8 cellular contexts compared by ENCODE assay signal in the genomic region with DNA sequence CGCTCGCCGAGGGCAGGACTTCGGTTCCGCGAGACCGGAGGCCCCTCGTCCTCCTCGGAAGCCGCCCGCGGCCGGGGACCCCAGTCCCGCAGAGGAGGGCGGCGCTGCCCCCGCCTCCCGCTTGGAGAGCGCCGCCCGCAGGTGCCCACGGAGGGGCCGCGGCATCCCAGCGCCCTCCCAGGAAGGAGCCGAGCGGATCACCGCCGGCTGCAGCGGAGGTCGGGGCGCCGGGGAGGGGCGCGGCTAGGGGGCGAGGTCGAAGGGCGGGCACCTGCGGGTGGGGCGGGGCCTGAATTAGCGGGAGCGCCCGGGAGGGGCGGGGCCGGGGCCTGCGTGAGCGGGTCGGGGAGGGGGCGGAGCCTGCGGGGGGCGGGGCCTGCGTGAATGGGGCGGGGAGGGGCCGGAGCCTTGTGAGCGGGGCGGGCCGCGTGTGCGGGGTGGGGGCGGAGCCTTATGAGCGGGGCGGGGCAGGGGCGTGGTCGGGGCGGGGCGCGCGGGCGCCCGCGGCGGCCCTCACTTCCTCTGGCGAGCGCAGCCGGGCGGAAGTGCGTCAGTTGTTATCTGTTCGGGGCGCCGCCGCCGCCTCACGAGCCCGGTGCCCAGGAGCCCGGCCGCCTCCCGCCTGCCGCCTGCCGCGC. TPM values are rescaled to one million over a fixed set of nuclear protein-coding genes. Genes with fewer than 3 reads are reported as not detected.
A peak's percentile ranks its signal among the peaks of the same experiment; 100 is the strongest.
DNase-seq lines count a peak whose midpoint lies in the region; ATAC-seq and TF ChIP-seq lines count a peak whose summit lies in the region.

A gene (plus strand): TSS at position 550 of the 638 bp plus-strand sequence.

- H3K9me3 ChIP-seq in OCI-LY1 (ENCODE audit: low read length) (no peaks in the 10 kb centered on the region), mononuclear cell (ENCODE audit: low read depth, low read length) (no peaks in the 10 kb centered on the region)

- H3F3A ChIP-seq in OCI-LY1 (ENCODE audit: insufficient read depth, low read length), result no peaks in the 10 kb centered on the region

- no peaks in the 10 kb centered on the region for H4K20me1 ChIP-seq in OCI-LY1 (ENCODE audit: insufficient read depth, low read length)

- DNase-seq in COLO668 (lab: John Stamatoyannopoulos, UW; ENCODE audit: unreplicated experiment) (peak; percentile 93), HuH-7 (ENCODE audit: low spot score) (peak; percentile 87), activated T-cell treated with anti-CD3 and anti-CD28 coated beads for 1 hour (ENCODE audit: low read depth) (peak; percentile 97), epithelial cell of esophagus (ENCODE audit: low read depth) (peak; percentile 87)
- DNase-seq in stimulated activated CD8-positive, alpha-beta memory T cell treated with anti-CD3 and anti-CD28 coated beads, Interleukin-15, amount 100 ng/mL, for 48 hours (ENCODE audit: low read depth in 2 of 2), result peak; percentile 81 to 85

- no peak within 1 kb of the TSS for H2AFZ ChIP-seq in OCI-LY1 (ENCODE audit: low read length)

- H3K9me2 ChIP-seq in OCI-LY1 (ENCODE audit: low read depth, low read length), result no peaks in the 10 kb centered on the region

- peak within 1 kb of the TSS; percentile 94 for H3K4me2 ChIP-seq in OCI-LY1 (ENCODE audit: low read length)

- peaks cover 12% of the 10 kb centered on the region; the same call in 1 of the 2 replicates for H3K27me3 ChIP-seq in OCI-LY1 (ENCODE audit: insufficient read depth, low read length)
- H3K27me3 ChIP-seq in mononuclear cell (ENCODE audit: insufficient read depth, low read length), result no peaks in the 10 kb centered on the region

- H3K79me2 ChIP-seq in OCI-LY1 (ENCODE audit: insufficient read depth, low read length), result no peaks in the 10 kb centered on the region

- no peak within 1 kb of the TSS for H3K27ac ChIP-seq in OCI-LY1 (ENCODE audit: low read depth, low read length, poor library complexity, severe bottlenecking)

- H3K36me3 ChIP-seq in OCI-LY1 (ENCODE audit: insufficient read depth, low read length), result no peaks in the 10 kb centered on the region; the same call in 1 of the 2 replicates

- H3K4me3 ChIP-seq in OCI-LY1 (ENCODE audit: low read depth, low read length, poor library complexity, severe bottlenecking) (peak within 1 kb of the TSS; percentile 68), epithelial cell of esophagus (ENCODE audit: low read length) (peak within 1 kb of the TSS; percentile 66), mononuclear cell (ENCODE audit: low read length) (peak within 1 kb of the TSS; percentile 67)

- ATAC-seq in GM21447 (IDR thresholded peaks at IDR 0.05; ENCODE audit: unreplicated experiment), result peak; percentile 51

- peaks cover 26% of the 10 kb centered on the region for H3K4me1 ChIP-seq in OCI-LY1 (ENCODE audit: insufficient read depth, low read length, severe bottlenecking)
- peaks cover 62% of the 10 kb centered on the region for H3K4me1 ChIP-seq in mononuclear cell (ENCODE audit: insufficient read depth, low read length)

- TF ChIP-seq CTCF in OCI-LY1 (IDR thresholded peaks at IDR 0.05; ENCODE audit: low read length), result no peak
- TF ChIP-seq CTCF in epithelial cell of esophagus (IDR thresholded peaks at IDR 0.05; ENCODE audit: insufficient read depth, low read depth, low read length, missing control alignments), result no peak

- peak within 1 kb of the TSS; percentile 71 for H3K9ac ChIP-seq in OCI-LY1 (ENCODE audit: low read length)

RNA-seq across cellular contexts. Expression of the gene that starts here (rescaled TPM):
- total RNA-seq in mononuclear cell, result 13.5 TPM
